In the genomic region with DNA sequence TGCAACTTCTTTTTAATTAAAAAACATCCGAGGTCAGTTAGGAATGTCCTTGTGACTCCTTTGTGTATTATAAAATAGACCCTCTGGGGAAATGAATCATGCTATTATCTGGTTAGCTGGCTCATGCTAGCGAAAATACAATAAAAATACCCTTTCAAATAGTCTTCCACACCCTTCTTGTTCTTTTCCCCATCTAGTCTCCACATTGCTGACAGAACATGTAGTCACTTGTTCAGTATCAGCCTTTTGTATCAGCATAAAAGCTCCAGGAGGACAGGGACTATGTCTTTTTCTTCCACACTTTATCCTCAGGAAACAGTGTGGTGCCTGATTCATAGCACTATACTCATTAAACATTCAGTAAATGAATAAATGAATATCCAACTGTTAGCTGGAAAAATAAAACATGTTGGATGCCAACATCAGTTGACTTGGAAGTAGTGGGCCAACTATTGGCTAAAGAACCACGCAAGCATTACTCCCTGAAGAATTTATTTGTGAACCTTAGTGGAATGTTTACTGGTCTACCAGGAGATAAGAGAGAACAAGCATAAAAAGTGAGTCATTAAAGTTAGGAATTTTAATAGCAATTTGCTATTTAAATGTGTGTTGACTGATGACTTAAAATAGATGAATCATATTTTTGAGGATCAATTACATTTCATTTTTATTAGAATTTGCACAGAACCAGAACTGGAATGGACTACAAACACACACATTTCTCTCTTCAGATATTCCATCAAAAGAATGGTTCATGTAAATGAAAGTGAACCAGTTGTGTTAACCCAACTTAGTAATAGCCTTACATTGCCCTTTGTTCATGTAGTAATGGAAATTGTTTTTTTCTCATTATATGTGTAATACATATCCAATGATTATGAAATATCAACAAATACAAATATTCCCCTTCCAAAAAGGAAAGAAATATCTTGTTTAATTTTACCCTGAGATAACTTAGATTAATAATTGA, we compare ENCODE assay signal across 9 cellular contexts.
DNase-seq lines count a peak whose midpoint lies in the region; ATAC-seq and TF ChIP-seq lines count a peak whose summit lies in the region.
"Had no signal": no experiment of that assay in that cellular context is flagged by ENCODE, and none has a peak within 500 bp of the region (broad histone marks: within the 10 kb centered on the region; RNA-seq: fewer than 3 reads in every experiment).

No MANE protein-coding gene starts in this region.

- peak; percentile 88 for DNase-seq in GM23248
- peak; percentile 92 for DNase-seq in fibroblast of villous mesenchyme (ENCODE audit: low read depth)
- no peak for DNase-seq in activated CD8-positive, alpha-beta memory T cell treated with anti-CD3 and anti-CD28 coated beads for 24 hours
- DNase-seq in ureter (ENCODE audit: low spot score) = no peak
- DNase-seq in NCI-H1436 (lab: John Stamatoyannopoulos, UW) = no peak
- no peak for DNase-seq in activated CD4-positive, alpha-beta T cell treated with anti-CD3 and anti-CD28 coated beads for 4 hours
- DNase-seq: activated B cell treated with CpG ODN at 0.5 μM for 24 hours had no signal

- no peak for TF ChIP-seq CTCF in fibroblast of villous mesenchyme (IDR thresholded peaks at IDR 0.05; ENCODE audit: insufficient read depth, low read depth, low read length)

- in situ Hi-C loops in GM23248 (cut with MboI) = no loop called here

- H3K27me3 ChIP-seq in GM23248 (replicated peaks; ENCODE audit: insufficient read depth) = no peaks in the 10 kb centered on the region
- H3K27me3 ChIP-seq in skeletal muscle satellite cell (ENCODE audit: control insufficient read depth, insufficient read depth, low read length) = no peaks in the 10 kb centered on the region

- no peaks in the 10 kb centered on the region for H4K20me1 ChIP-seq in GM23248 (ENCODE audit: insufficient read depth)

- H3K4me2 ChIP-seq in GM23248 (ENCODE audit: unreplicated experiment) = peak overlapping the region; percentile 64
- peak overlapping the region; percentile 60 for H3K4me2 ChIP-seq in skeletal muscle satellite cell (ENCODE audit: low read length)

- H3K4me1 ChIP-seq in GM23248 (ENCODE audit: insufficient read depth) (peaks cover 40% of the 10 kb centered on the region), skeletal muscle satellite cell (ENCODE audit: control insufficient read depth, insufficient read depth, low read length) (peaks cover 56% of the 10 kb centered on the region)

- H3K9ac ChIP-seq in GM23248 = peak overlapping the region; percentile 58
- peak overlapping the region; percentile 81 for H3K9ac ChIP-seq in skeletal muscle satellite cell (ENCODE audit: low read depth, low read length)

- no peak overlapping the region for H2AFZ ChIP-seq in GM23248

- H3K9me3 ChIP-seq in GM23248 (ENCODE audit: low read depth) = no peaks in the 10 kb centered on the region
- H3K9me3 ChIP-seq in skeletal muscle satellite cell (replicated peaks; ENCODE audit: low read length) = no peaks in the 10 kb centered on the region

- H3K36me3 ChIP-seq in GM23248 (ENCODE audit: low read depth) = no peaks in the 10 kb centered on the region
- no peaks in the 10 kb centered on the region for H3K36me3 ChIP-seq in skeletal muscle satellite cell (ENCODE audit: insufficient read depth, low read length)

- no peaks in the 10 kb centered on the region for H3K79me2 ChIP-seq in GM23248 (ENCODE audit: insufficient read depth)

- H3K27ac ChIP-seq in GM23248 = peak overlapping the region; percentile 85

- H3K4me3 ChIP-seq in GM23248 (peak overlapping the region; percentile 40), fibroblast of villous mesenchyme (ENCODE audit: low read depth, low read length) (no peak overlapping the region), skeletal muscle satellite cell (ENCODE audit: low read length) (peak overlapping the region; percentile 32)

- H3K9me2 ChIP-seq in GM23248 (ENCODE audit: insufficient read depth) = no peaks in the 10 kb centered on the region

- WGBS in GM23248 (ENCODE audit: low coverage in 1 of 2, low lambda C conversion rate in 2 of 2, missing lambda C conversion rate in 2 of 2), 2 experiments = 1% methylated on average over 3 of the region's 3 CpGs

- H3F3A ChIP-seq in GM23248 (ENCODE audit: insufficient read depth) = peaks cover 41% of the 10 kb centered on the region

- ATAC-seq in SK-N-SH treated with all-trans-retinoic acid at 6 μM for 48 hours = peak; percentile 83

TF ChIP-seq in SK-N-SH treated with all-trans-retinoic acid at 6 μM for 48 hours, 23 proteins besides CTCF, POLR2A, EP300 and RAD21:
- TF ChIP-seq ZFP3 (CRISPR knock-in tag; IDR thresholded peaks at IDR 0.05) (0 out of 2 replicates have a peak, but pooled peaks have one; percentile 53), ZNF565 (CRISPR knock-in tag; conservative IDR thresholded peaks at IDR 0.05; ENCODE audit: low read depth) (no peak), ISL1 (CRISPR knock-in tag; IDR thresholded peaks at IDR 0.05) (peak; percentile 95)
- TF ChIP-seq, protein P1, sequence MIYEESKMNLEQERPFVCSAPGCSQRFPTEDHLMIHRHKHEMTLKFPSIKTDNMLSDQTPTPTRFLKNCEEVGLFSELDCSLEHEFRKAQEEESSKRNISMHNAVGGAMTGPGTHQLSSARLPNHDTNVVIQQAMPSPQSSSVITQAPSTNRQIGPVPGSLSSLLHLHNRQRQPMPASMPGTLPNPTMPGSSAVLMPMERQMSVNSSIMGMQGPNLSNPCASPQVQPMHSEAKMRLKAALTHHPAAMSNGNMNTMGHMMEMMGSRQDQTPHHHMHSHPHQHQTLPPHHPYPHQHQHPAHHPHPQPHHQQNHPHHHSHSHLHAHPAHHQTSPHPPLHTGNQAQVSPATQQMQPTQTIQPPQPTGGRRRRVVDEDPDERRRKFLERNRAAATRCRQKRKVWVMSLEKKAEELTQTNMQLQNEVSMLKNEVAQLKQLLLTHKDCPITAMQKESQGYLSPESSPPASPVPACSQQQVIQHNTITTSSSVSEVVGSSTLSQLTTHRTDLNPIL (CRISPR knock-in tag; IDR thresholded peaks at IDR 0.05; ENCODE audit: low read depth) = 0 out of 2 replicates have a peak, but pooled peaks have one; percentile 28

Comparison
In these comparisons a context has a peak if more than half of its experiments do, and no peak if none do; other contexts are left out.
1. DNase-seq: peak in GM23248 (single experiment) and fibroblast of villous mesenchyme (single experiment); none in activated CD8-positive, alpha-beta memory T cell treated with anti-CD3 and anti-CD28 coated beads for 24 hours (single experiment), ureter (single experiment), NCI-H1436 (single experiment) and activated CD4-positive, alpha-beta T cell treated with anti-CD3 and anti-CD28 coated beads for 4 hours (0 of 2).